11 cellular contexts compared by ENCODE assay signal in genomic region chr5:10684303-10685086, GRCh38.
A peak's percentile ranks its signal among the peaks of the same experiment; 100 is the strongest.
DNase-seq lines count a peak whose midpoint lies in the region; ATAC-seq lines count a peak whose summit lies in the region.
"Had no signal": no experiment of that assay in that cellular context is flagged by ENCODE, and none has a peak within 500 bp of the region (broad histone marks: within the 10 kb centered on the region; RNA-seq: fewer than 3 reads in every experiment).

No MANE protein-coding gene starts in this region.

- no peak overlapping the region for H4K91ac ChIP-seq in neuronal stem cell (ENCODE audit: low read depth, low read length, poor library complexity)

- no peaks in the 10 kb centered on the region for H3K9me3 Mint-ChIP-seq in activated CD4-positive, alpha-beta T cell treated with anti-CD3 and anti-CD28 coated beads, Interleukin-2, amount 10 ng/mL, durations not matched to agents 24 days and 14 days
- H3K9me3 Mint-ChIP-seq in activated CD8-positive, alpha-beta memory T cell treated with anti-CD3 and anti-CD28 coated beads, Interleukin-2, amount 10 ng/mL, durations not matched to agents 7 days and 5 days (ENCODE audit: low read depth) = no peaks in the 10 kb centered on the region

- no peak overlapping the region for H3K4me3 ChIP-seq in neuronal stem cell (ENCODE audit: low read length in 2 of 2)
- H3K4me3 ChIP-seq: spleen had no signal

- no peak overlapping the region for H2BK120ac ChIP-seq in neuronal stem cell (ENCODE audit: low read depth, low read length)

- H3K27me3 Mint-ChIP-seq in activated CD4-positive, alpha-beta T cell treated with anti-CD3 and anti-CD28 coated beads, Interleukin-2, amount 10 ng/mL, durations not matched to agents 24 days and 14 days = no peaks in the 10 kb centered on the region
- H3K27me3 Mint-ChIP-seq in activated CD8-positive, alpha-beta memory T cell treated with anti-CD3 and anti-CD28 coated beads, Interleukin-2, amount 10 ng/mL, durations not matched to agents 7 days and 5 days = no peaks in the 10 kb centered on the region

- no peak overlapping the region for H3K27ac ChIP-seq in neuronal stem cell (replicated peaks; ENCODE audit: low read length)
- H3K27ac ChIP-seq: spleen had no signal

- peaks cover 17 to 37% of the 10 kb centered on the region in 2 donors for H3K36me3 ChIP-seq in neuronal stem cell (replicated peaks in 1 of 2; ENCODE audit: control insufficient read depth in 2 of 2, insufficient read depth in 2 of 2, low read length in 2 of 2)

- no peak overlapping the region for H3K9ac ChIP-seq in neuronal stem cell (ENCODE audit: low read depth, low read length, poor library complexity)

- no peak overlapping the region for H4K8ac ChIP-seq in neuronal stem cell (ENCODE audit: low read depth, low read length)

- H3K23ac ChIP-seq in neuronal stem cell (ENCODE audit: low read depth, low read length, poor library complexity) = peak overlapping the region; percentile 44

- H2BK12ac ChIP-seq in neuronal stem cell (ENCODE audit: low read length) = no peak overlapping the region

- H2AFZ ChIP-seq in neuronal stem cell (ENCODE audit: low read length) = no peak overlapping the region

- no peak overlapping the region for H3K4me3 Mint-ChIP-seq in activated CD4-positive, alpha-beta T cell treated with anti-CD3 and anti-CD28 coated beads, Interleukin-2, amount 10 ng/mL, durations not matched to agents 24 days and 14 days
- no peak overlapping the region for H3K4me3 Mint-ChIP-seq in activated CD8-positive, alpha-beta memory T cell treated with anti-CD3 and anti-CD28 coated beads, Interleukin-2, amount 10 ng/mL, durations not matched to agents 7 days and 5 days

- no peak overlapping the region for H2AK5ac ChIP-seq in neuronal stem cell (ENCODE audit: low read depth, low read length)

- peaks cover 4% of the 10 kb centered on the region for H3K4me1 Mint-ChIP-seq in activated CD4-positive, alpha-beta T cell treated with anti-CD3 and anti-CD28 coated beads, Interleukin-2, amount 10 ng/mL, durations not matched to agents 24 days and 14 days
- H3K4me1 Mint-ChIP-seq in activated CD8-positive, alpha-beta memory T cell treated with anti-CD3 and anti-CD28 coated beads, Interleukin-2, amount 10 ng/mL, durations not matched to agents 7 days and 5 days = peaks cover 9% of the 10 kb centered on the region

- no peak overlapping the region for H3K18ac ChIP-seq in neuronal stem cell (ENCODE audit: low read length)

- no peaks in the 10 kb centered on the region for H3K27me3 ChIP-seq in neuronal stem cell (ENCODE audit: control insufficient read depth in 3 of 3, insufficient read depth in 3 of 3, low read depth in 1 of 3, low read length in 3 of 3)
- H3K27me3 ChIP-seq: spleen had no signal

- intact Hi-C loops in activated CD4-positive, alpha-beta T cell treated with anti-CD3 and anti-CD28 coated beads, Interleukin-2, amount 10 ng/mL, durations not matched to agents 24 days and 14 days (cut with micrococcal nuclease) = no loop called here

- no peak overlapping the region for H2BK5ac ChIP-seq in neuronal stem cell (ENCODE audit: low read length)

- H3K36me3 Mint-ChIP-seq in activated CD4-positive, alpha-beta T cell treated with anti-CD3 and anti-CD28 coated beads, Interleukin-2, amount 10 ng/mL, durations not matched to agents 24 days and 14 days (ENCODE audit: low read depth) = peaks cover 21% of the 10 kb centered on the region
- peaks cover 13% of the 10 kb centered on the region for H3K36me3 Mint-ChIP-seq in activated CD8-positive, alpha-beta memory T cell treated with anti-CD3 and anti-CD28 coated beads, Interleukin-2, amount 10 ng/mL, durations not matched to agents 7 days and 5 days

- DNase-seq in activated CD4-positive, alpha-beta T cell treated with anti-CD3 and anti-CD28 coated beads, Interleukin-2, amount 10 ng/mL, durations not matched to agents 24 days and 14 days = no peak
- no peak for DNase-seq in activated CD4-positive, alpha-beta T cell treated with anti-CD3 and anti-CD28 coated beads for 4 hours
- DNase-seq in neuronal stem cell (ENCODE audit: low spot score) = no peak
- no peak for DNase-seq in NCI-H187 (lab: John Stamatoyannopoulos, UW)
- DNase-seq in activated CD8-positive, alpha-beta memory T cell treated with anti-CD3 and anti-CD28 coated beads, Interleukin-2, amount 10 ng/mL, durations not matched to agents 7 days and 5 days = no peak
- DNase-seq in pons (ENCODE audit: low spot score) = no peak
- DNase-seq: activated CD8-positive, alpha-beta memory T cell treated with anti-CD3 and anti-CD28 coated beads for 24 hours; SHP77; spleen had no signal

- no peaks in the 10 kb centered on the region for H3K79me1 ChIP-seq in neuronal stem cell (ENCODE audit: low read depth, low read length)

- no peak overlapping the region for H3K4me2 ChIP-seq in neuronal stem cell (ENCODE audit: insufficient read depth, low read length, poor library complexity, severe bottlenecking)

- H3K14ac ChIP-seq in neuronal stem cell (ENCODE audit: low read length) = no peak overlapping the region

- H3K27ac Mint-ChIP-seq in activated CD4-positive, alpha-beta T cell treated with anti-CD3 and anti-CD28 coated beads, Interleukin-2, amount 10 ng/mL, durations not matched to agents 24 days and 14 days = peak overlapping the region; percentile 48
- H3K27ac Mint-ChIP-seq in activated CD8-positive, alpha-beta memory T cell treated with anti-CD3 and anti-CD28 coated beads, Interleukin-2, amount 10 ng/mL, durations not matched to agents 7 days and 5 days = no peak overlapping the region

- no CpG with 5 or more reads among the region's 11 CpGs for WGBS in neuronal stem cell (ENCODE audit: extremely low coverage in 2 of 2, insufficient read length in 2 of 2, insufficient replicate concordance in 1 of 2), 2 donors

- no peak overlapping the region for H2BK15ac ChIP-seq in neuronal stem cell (ENCODE audit: low read length)

- H3K9me3 ChIP-seq in neuronal stem cell (replicated peaks in 1 of 2; ENCODE audit: control insufficient read depth in 2 of 2, insufficient read depth in 1 of 2, low read depth in 1 of 2, low read length in 2 of 2) = peaks cover 0 to 8% of the 10 kb centered on the region in 2 donors
- H3K9me3 ChIP-seq: spleen had no signal

- CTCF ChIA-PET in activated CD8-positive, alpha-beta memory T cell treated with anti-CD3 and anti-CD28 coated beads, Interleukin-2, amount 10 ng/mL, durations not matched to agents 7 days and 5 days (lab: Charles Lee) = interaction anchor here (2.5 kb wide), 1 partner anchor 57 kb away, joined by 13 read pairs; no protein-coding TSS in a partner anchor

- H3K4me1 ChIP-seq in neuronal stem cell (ENCODE audit: control insufficient read depth in 2 of 2, insufficient read depth in 1 of 2, low read depth in 1 of 2, low read length in 2 of 2) = no peaks in the 10 kb centered on the region

- ATAC-seq in GM21737 (IDR thresholded peaks at IDR 0.05; ENCODE audit: unreplicated experiment) (peak; percentile 30), HG03354 (IDR thresholded peaks at IDR 0.05; ENCODE audit: poor library complexity, severe bottlenecking, unreplicated experiment) (peak; percentile 46)
- ATAC-seq in activated CD8-positive, alpha-beta memory T cell treated with anti-CD3 and anti-CD28 coated beads, Interleukin-2, amount 10 ng/mL, durations not matched to agents 7 days and 5 days = no peak

- no peak overlapping the region for H3K4ac ChIP-seq in neuronal stem cell (ENCODE audit: low read length)
